ENCODE assay signal across 1 cellular context in genomic region chr21:44952929-44953627, GRCh38.
TF ChIP-seq lines count a peak whose summit lies in the region.

No MANE protein-coding gene starts in this region.

TF ChIP-seq in WTC11, 78 proteins besides CTCF, POLR2A, EP300 and RAD21 (continued from another document):
- TF ChIP-seq FOXP4 (CRISPR knock-in tag; IDR thresholded peaks at IDR 0.05) (no peak), JAZF1 (CRISPR knock-in tag; IDR thresholded peaks at IDR 0.05) (no peak), ZNF232 (CRISPR knock-in tag; IDR thresholded peaks at IDR 0.05) (no peak), ZNF416 (CRISPR knock-in tag; IDR thresholded peaks at IDR 0.05) (no peak), FOXP1 (CRISPR knock-in tag; IDR thresholded peaks at IDR 0.05; ENCODE audit: borderline replicate concordance) (no peak), ZNF532 (CRISPR knock-in tag; IDR thresholded peaks at IDR 0.05; ENCODE audit: borderline replicate concordance) (no peak)
TF ChIP-seq in WTC11: peak in this region for 0.
